ENCODE assay signal across 13 cellular contexts in genomic region chr22:20922141-20922751, GRCh38. TPM values are rescaled to one million over a fixed set of nuclear protein-coding genes. Genes with fewer than 3 reads are reported as not detected.
A peak's percentile ranks its signal among the peaks of the same experiment; 100 is the strongest.
DNase-seq lines count a peak whose midpoint lies in the region; ATAC-seq, FAIRE-seq and TF ChIP-seq lines count a peak whose summit lies in the region.
"Had no signal": no experiment of that assay in that cellular context is flagged by ENCODE, and none has a peak within 500 bp of the region (broad histone marks: within the 10 kb centered on the region; RNA-seq: fewer than 3 reads in every experiment).

No MANE protein-coding gene starts in this region.

- TF ChIP-seq CTCF in Calu3 (IDR thresholded peaks at IDR 0.05; ENCODE audit: unreplicated experiment) (no peak), HFFc6 (IDR thresholded peaks at IDR 0.05) (no peak), nephron (IDR thresholded peaks at IDR 0.05; ENCODE audit: unreplicated experiment in 3 of 3) (no peak), uterus (IDR thresholded peaks at IDR 0.05) (no peak)

- H3K36me3 Mint-ChIP-seq in Calu3 (ENCODE audit: insufficient read depth, unreplicated experiment): peaks cover 50% of the 10 kb centered on the region
- H3K36me3 Mint-ChIP-seq in HFFc6 (ENCODE audit: low read depth): peaks cover 34% of the 10 kb centered on the region
- H3K36me3 Mint-ChIP-seq in activated naive CD8-positive, alpha-beta T cell treated with anti-CD3 and anti-CD28 coated beads, Interleukin-2, amount 10 ng/mL, durations not matched to agents 7 days and 5 days: peaks cover 30% of the 10 kb centered on the region
- peaks cover 28% of the 10 kb centered on the region for H3K36me3 Mint-ChIP-seq in nephron (ENCODE audit: low read depth)

- no peak for TF ChIP-seq POLR2A in GM12892 (IDR thresholded peaks at IDR 0.05; ENCODE audit: low read depth, low read length)
- no peak for TF ChIP-seq POLR2A in uterus (IDR thresholded peaks at IDR 0.05)

- peaks cover 0 to 3% of the 10 kb centered on the region in 2 donors for H3K4me1 ChIP-seq in uterus

- H3K9me3 Mint-ChIP-seq in Calu3 (ENCODE audit: low read depth, unreplicated experiment) (no peaks in the 10 kb centered on the region), HFFc6 (no peaks in the 10 kb centered on the region), nephron (no peaks in the 10 kb centered on the region)
- H3K9me3 Mint-ChIP-seq in activated naive CD8-positive, alpha-beta T cell treated with anti-CD3 and anti-CD28 coated beads, Interleukin-2, amount 10 ng/mL, durations not matched to agents 7 days and 5 days: no peaks in the 10 kb centered on the region

- H3K4me3 ChIP-seq in uterus: no peak overlapping the region
- H3K4me3 ChIP-seq: heart right ventricle, spleen had no signal

- POLR2A ChIA-PET in activated naive CD8-positive, alpha-beta T cell treated with anti-CD3 and anti-CD28 coated beads, Interleukin-2, amount 10 ng/mL, durations not matched to agents 7 days and 5 days (lab: Charles Lee): no interaction called here

- FAIRE-seq in GM12892 (lab: Jason Lieb, UNC): no peak

- BruUV-seq in Calu3 (replicated peaks; lab: Mats Ljungman, UMichigan): no TSS peak

- CTCF ChIA-PET in Calu3 (lab: Charles Lee): interaction anchor here (0.6 to 2.0 kb wide), 2 partner anchors 21 to 29 kb away, joined by 3 to 7 read pairs; no protein-coding TSS in a partner anchor

- H3K27me3 ChIP-seq in uterus: no peaks in the 10 kb centered on the region
- H3K27me3 ChIP-seq: heart right ventricle, spleen had no signal

- H3K27ac ChIP-seq in uterus: no peak overlapping the region
- H3K27ac ChIP-seq: heart right ventricle had no signal

- no peaks in the 10 kb centered on the region for H3K9me3 ChIP-seq in uterus
- H3K9me3 ChIP-seq: heart right ventricle, spleen had no signal

- ATAC-seq in activated naive CD8-positive, alpha-beta T cell treated with anti-CD3 and anti-CD28 coated beads, Interleukin-2, amount 10 ng/mL, durations not matched to agents 7 days and 5 days (ENCODE audit: low read depth): no peak
- ATAC-seq: heart right ventricle, left lobe of liver had no signal

- peak overlapping the region; percentile 4 for H3K27ac Mint-ChIP-seq in Calu3 (ENCODE audit: unreplicated experiment)
- peak overlapping the region; percentile 29 for H3K27ac Mint-ChIP-seq in HFFc6
- no peak overlapping the region for H3K27ac Mint-ChIP-seq in activated naive CD8-positive, alpha-beta T cell treated with anti-CD3 and anti-CD28 coated beads, Interleukin-2, amount 10 ng/mL, durations not matched to agents 7 days and 5 days
- peak overlapping the region in 2 of 3 experiments; percentile 5 to 23 for H3K27ac Mint-ChIP-seq in nephron

- no peaks in the 10 kb centered on the region for H3K36me3 ChIP-seq in uterus

- H3K27me3 Mint-ChIP-seq in Calu3 (ENCODE audit: unreplicated experiment) (no peaks in the 10 kb centered on the region), HFFc6 (ENCODE audit: insufficient read depth) (no peaks in the 10 kb centered on the region), nephron (ENCODE audit: low read depth) (no peaks in the 10 kb centered on the region)
- no peaks in the 10 kb centered on the region for H3K27me3 Mint-ChIP-seq in activated naive CD8-positive, alpha-beta T cell treated with anti-CD3 and anti-CD28 coated beads, Interleukin-2, amount 10 ng/mL, durations not matched to agents 7 days and 5 days

- intact Hi-C loops in Calu3 (cut with micrococcal nuclease; ENCODE audit: unreplicated experiment) (no loop called here), uterus (cut with DNase I; ENCODE audit: low total_unique reads) (no loop called here)

- DNase-seq in Calu3: no peak
- peak; percentile 19 for DNase-seq in HFFc6
- no peak for DNase-seq in activated naive CD8-positive, alpha-beta T cell treated with anti-CD3 and anti-CD28 coated beads, Interleukin-2, amount 10 ng/mL, durations not matched to agents 7 days and 5 days
- DNase-seq in central memory CD4-positive, alpha-beta T cell: no peak
- no peak for DNase-seq in activated CD8-positive, alpha-beta memory T cell treated with anti-CD3 and anti-CD28 coated beads, Interleukin-2, amount 50 U/mL, for 48 hours
- no peak for DNase-seq in GM12892 (ENCODE audit: insufficient read length)
- DNase-seq in uterus: no peak
- DNase-seq: activated CD4-positive, alpha-beta T cell treated with anti-CD3 and anti-CD28 coated beads for 1 hour; cerebellar nuclear complex; heart right ventricle; spleen had no signal

- H3K4me1 Mint-ChIP-seq in Calu3 (ENCODE audit: low read depth, unreplicated experiment) (peaks cover 44% of the 10 kb centered on the region), HFFc6 (ENCODE audit: low read depth) (peaks cover 48% of the 10 kb centered on the region), nephron (peaks cover 42% of the 10 kb centered on the region)
- H3K4me1 Mint-ChIP-seq in activated naive CD8-positive, alpha-beta T cell treated with anti-CD3 and anti-CD28 coated beads, Interleukin-2, amount 10 ng/mL, durations not matched to agents 7 days and 5 days: peaks cover 33% of the 10 kb centered on the region

- H3K4me3 Mint-ChIP-seq in Calu3 (ENCODE audit: low read depth, unreplicated experiment) (peak overlapping the region; percentile 3), HFFc6 (peak overlapping the region; percentile 49), nephron (peak overlapping the region; percentile 14 to 68 (median 43))
- peak overlapping the region; percentile 14 for H3K4me3 Mint-ChIP-seq in activated naive CD8-positive, alpha-beta T cell treated with anti-CD3 and anti-CD28 coated beads, Interleukin-2, amount 10 ng/mL, durations not matched to agents 7 days and 5 days

RNA-seq across cellular contexts. Expression of gene CRKL, which starts 5.0 kb away (rescaled TPM):
- total RNA-seq in Calu3 (2022): 68.0 and 69.9 TPM in 2 replicates
- 10 to 100 TPM; 44.0 to 51.5 (median 47.6) TPM for total RNA-seq in HFFc6 (2021; fragmentation: NEBNext Ultra II Directional; extraction: Animal tissue kit (Norgen Biotek cat#: 25700))
- total RNA-seq in activated naive CD8-positive, alpha-beta T cell treated with anti-CD3 and anti-CD28 coated beads, Interleukin-2, amount 10 ng/mL, durations not matched to agents 7 days and 5 days: 10 to 100 TPM; 91.0 to 92.9 TPM
- polyA plus RNA-seq in GM12892 (2012; ENCODE audit: missing spikeins): 26.4 TPM
- 10 to 100 TPM; 29.4 to 74.2 (median 57.6) TPM for total RNA-seq in uterus

RNA-seq across cellular contexts. Expression of gene AIFM3, which starts 44.8 kb away (rescaled TPM):
- 3.1 and 4.2 TPM in 2 replicates for total RNA-seq in Calu3 (2022)
- under 1 TPM in 3 of 6 experiments, not detected in 3; 0.15 to 0.51 (median 0.31) TPM for total RNA-seq in HFFc6 (2021; fragmentation: NEBNext Ultra II Directional; extraction: Animal tissue kit (Norgen Biotek cat#: 25700))
- total RNA-seq in activated naive CD8-positive, alpha-beta T cell treated with anti-CD3 and anti-CD28 coated beads, Interleukin-2, amount 10 ng/mL, durations not matched to agents 7 days and 5 days: under 1 TPM; 0.37 to 0.94 TPM
- polyA plus RNA-seq in GM12892 (2012; ENCODE audit: missing spikeins): not detected
- 1 to 10 TPM in 2 of 4 donors, not detected in 2; 3.2 to 3.4 TPM for total RNA-seq in uterus

RNA-seq across cellular contexts. Expression of gene LZTR1, which starts 59.9 kb away (rescaled TPM):
- 49.3 and 55.4 TPM in 2 replicates for total RNA-seq in Calu3 (2022)
- total RNA-seq in HFFc6 (2021; fragmentation: NEBNext Ultra II Directional; extraction: Animal tissue kit (Norgen Biotek cat#: 25700)): 10 to 100 TPM; 50.6 to 64.0 (median 57.2) TPM
- 10 to 100 TPM; 80.1 to 80.9 TPM for total RNA-seq in activated naive CD8-positive, alpha-beta T cell treated with anti-CD3 and anti-CD28 coated beads, Interleukin-2, amount 10 ng/mL, durations not matched to agents 7 days and 5 days
- 24.9 TPM for polyA plus RNA-seq in GM12892 (2012; ENCODE audit: missing spikeins)
- total RNA-seq in uterus: 10 to 100 TPM; 18.2 to 73.7 (median 56.1) TPM
